In the genomic region with DNA sequence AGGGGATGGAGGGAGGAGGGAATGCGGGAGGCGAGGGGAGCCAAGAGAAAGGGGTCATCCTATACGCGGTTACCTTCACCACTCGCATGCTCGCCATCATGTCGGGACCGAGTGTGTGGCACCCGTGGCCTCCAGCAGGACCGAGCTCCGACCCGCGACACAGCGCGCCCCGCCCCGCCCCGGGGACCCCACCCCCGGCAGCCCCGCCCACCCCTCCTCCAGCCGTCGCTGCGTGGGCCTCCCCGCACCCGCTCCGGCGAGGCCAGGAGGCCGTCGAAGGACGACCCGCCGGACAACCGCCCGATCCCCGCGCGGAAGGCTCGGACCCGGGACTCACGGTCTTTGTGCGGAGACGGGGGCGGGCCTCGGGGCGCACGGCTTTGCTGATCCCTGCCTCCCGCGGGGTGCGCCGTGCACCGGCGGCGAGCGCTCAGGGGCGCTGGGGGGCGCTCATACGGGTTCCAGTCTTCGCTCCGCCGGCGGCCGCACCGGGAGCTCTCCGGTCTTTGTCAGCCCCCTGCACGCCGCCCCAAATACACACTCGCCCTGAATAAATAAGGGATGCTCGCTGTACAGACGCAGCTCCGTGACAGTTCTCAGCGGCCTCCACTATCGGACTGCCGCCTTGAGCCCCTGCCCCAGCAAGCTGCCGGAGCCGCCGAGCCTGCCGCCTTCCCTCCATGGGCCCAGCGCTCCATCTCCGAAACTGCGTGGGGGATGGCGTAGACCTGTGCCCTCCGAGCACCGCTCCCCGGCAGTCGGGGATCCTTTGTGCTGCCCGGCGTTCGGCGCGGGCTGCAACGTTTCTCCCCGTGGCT, we compare ENCODE assay signal across 8 cellular contexts. TPM values are rescaled to one million over a fixed set of nuclear protein-coding genes. Genes with fewer than 3 reads are reported as not detected.
DNase-seq lines count a peak whose midpoint lies in the region; ATAC-seq and TF ChIP-seq lines count a peak whose summit lies in the region.

A gene (minus strand): TSS at position 161 of the 818 bp plus-strand sequence. CDS start 61 bp downstream, at position 100.

- ATAC-seq in GM19468 (IDR thresholded peaks at IDR 0.05; ENCODE audit: extremely low read depth, unreplicated experiment) = peak; percentile 59
- ATAC-seq in Right ventricle myocardium superior (ENCODE audit: poor library complexity) = peak; percentile 87

- peaks cover 50% of the 10 kb centered on the region for H3K4me1 Mint-ChIP-seq in activated naive CD8-positive, alpha-beta T cell (ENCODE audit: low read depth)

- no peak for TF ChIP-seq POLR2A in transverse colon (IDR thresholded peaks at IDR 0.05)

- no peak; the same call in 1 of the 2 replicates for TF ChIP-seq CTCF in SK-N-SH (IDR thresholded peaks at IDR 0.05)
- no peak for TF ChIP-seq CTCF in parathyroid adenoma (IDR thresholded peaks at IDR 0.05)
- no peak for TF ChIP-seq CTCF in transverse colon (IDR thresholded peaks at IDR 0.05)

- CTCF ChIA-PET in SK-N-SH (lab: Yijun Ruan, JAX) = interaction anchor here (0.5 to 9.3 kb wide), 57 partner anchors 9 to 937 kb away, joined by 3 to 326 read pairs (median 6); a partner anchor contains a TSS

- H3F3A ChIP-seq in SK-N-SH (replicated peaks; ENCODE audit: insufficient read depth) = no peaks in the 10 kb centered on the region

- H3K4me2 ChIP-seq in SK-N-SH = peak within 1 kb of the TSS; percentile 95
- H3K4me2 ChIP-seq in parathyroid adenoma (ENCODE audit: low read length) = peak within 1 kb of the TSS; percentile 69

- TF ChIP-seq EP300 in SK-N-SH (IDR thresholded peaks at IDR 0.05; ENCODE audit: borderline replicate concordance in 1 of 2, low read depth in 1 of 2, low read length in 1 of 2) (no peak), transverse colon (IDR thresholded peaks at IDR 0.05; ENCODE audit: low read depth) (no peak)

- peak; percentile 47 for DNase-seq in DMS153 (lab: John Stamatoyannopoulos, UW)
- peak; percentile 3 for DNase-seq in HS-5 (ENCODE audit: low read depth)
- peak; percentile 91 for DNase-seq in SK-N-SH
- DNase-seq in Right ventricle myocardium superior = peak; percentile 91
- DNase-seq in transverse colon = peak; percentile 87

- 2% methylated on average over 9 of the region's 92 CpGs for WGBS in SK-N-SH (ENCODE audit: low lambda C conversion rate)
- 0% methylated on average over 36 of the region's 92 CpGs; no CpG with 5 or more reads in 1 of the 2 donors for WGBS in transverse colon (ENCODE audit: low coverage in 1 of 2), 2 donors

- H3K4me1 ChIP-seq in SK-N-SH (ENCODE audit: control insufficient read depth in 1 of 2, insufficient read depth in 2 of 2, low read depth in 1 of 2, low read length in 1 of 2) (peaks cover 0 to 12% of the 10 kb centered on the region in 2 experiments; a peak in 1 of 4 replicates), parathyroid adenoma (no peaks in the 10 kb centered on the region), transverse colon (peaks cover 10 to 27% (median 16%) of the 10 kb centered on the region in 4 donors)

- H3K9me3 Mint-ChIP-seq in activated naive CD8-positive, alpha-beta T cell (ENCODE audit: low read depth) = no peaks in the 10 kb centered on the region

- intact Hi-C loops in Right ventricle myocardium superior (cut with DNase I) (loop anchor here (2.0 kb wide), 1 partner anchor 73 kb away; no protein-coding TSS in a partner anchor), transverse colon (cut with DNase I; ENCODE audit: low total_unique reads) (loop anchor here (1.0 kb wide), 1 partner anchor 74 kb away; no protein-coding TSS in a partner anchor)

- H2AFZ ChIP-seq in SK-N-SH (ENCODE audit: low read depth) = peak within 1 kb of the TSS; percentile 99
- H2AFZ ChIP-seq in parathyroid adenoma = peak within 1 kb of the TSS; percentile 85

- H3K36me3 ChIP-seq in SK-N-SH (replicated peaks in 1 of 2; ENCODE audit: control insufficient read depth in 1 of 2, insufficient read depth in 2 of 2, low read length in 1 of 2) (no peaks in the 10 kb centered on the region), parathyroid adenoma (ENCODE audit: control insufficient read depth, insufficient read depth, low read length) (no peaks in the 10 kb centered on the region), transverse colon (no peaks in the 10 kb centered on the region)

- H3K9me3 ChIP-seq in SK-N-SH (no peaks in the 10 kb centered on the region), parathyroid adenoma (ENCODE audit: control insufficient read depth, low read length) (no peaks in the 10 kb centered on the region), transverse colon (no peaks in the 10 kb centered on the region)

- H3K4me3 ChIP-seq in SK-N-SH (ENCODE audit: low read depth in 2 of 2, low read length in 1 of 2) (peak within 1 kb of the TSS; percentile 82 to 96), parathyroid adenoma (ENCODE audit: low read depth, low read length) (peak within 1 kb of the TSS; percentile 66), transverse colon (peak within 1 kb of the TSS; percentile 70 to 81 (median 76))

- in situ Hi-C loops in transverse colon (cut with MboI; ENCODE audit: low pct_ligation_motif_present in 1 of 4, low pct_unique_long_range_greater_than_20kb in 1 of 4, low sequenced_read_pairs in 3 of 4) = loop anchor here in 2 of 4 donors (10.0 to 25.0 kb wide), 2 partner anchors 77 to 245 kb away; a partner anchor contains a TSS

- peak within 1 kb of the TSS; percentile 98 for H3K4me3 Mint-ChIP-seq in activated naive CD8-positive, alpha-beta T cell

- peak within 1 kb of the TSS; percentile 58 to 83; a peak in 3 of 4 replicates for H3K27ac ChIP-seq in SK-N-SH (ENCODE audit: low read depth in 2 of 2, low read length in 1 of 2)
- H3K27ac ChIP-seq in parathyroid adenoma = peak within 1 kb of the TSS; percentile 64
- peak within 1 kb of the TSS; percentile 82 to 90 (median 88) for H3K27ac ChIP-seq in transverse colon

- H3K27ac Mint-ChIP-seq in activated naive CD8-positive, alpha-beta T cell = peak within 1 kb of the TSS; percentile 97

- TF ChIP-seq RAD21 in SK-N-SH (IDR thresholded peaks at IDR 0.05; ENCODE audit: low read length) = no peak

- H4K20me1 ChIP-seq in SK-N-SH (ENCODE audit: insufficient read depth) = no peaks in the 10 kb centered on the region

- POLR2A ChIA-PET in SK-N-SH (lab: Yijun Ruan, JAX) = interaction anchor here (0.6 to 2.8 kb wide), 7 partner anchors 30 to 976 kb away, joined by 3 to 24 read pairs (median 4); a partner anchor contains a TSS

- H3K36me3 Mint-ChIP-seq in activated naive CD8-positive, alpha-beta T cell = peaks cover 6% of the 10 kb centered on the region

- H3K27me3 ChIP-seq in SK-N-SH (ENCODE audit: insufficient read depth) (no peaks in the 10 kb centered on the region), parathyroid adenoma (ENCODE audit: control insufficient read depth, insufficient read depth, low read length) (no peaks in the 10 kb centered on the region), transverse colon (no peaks in the 10 kb centered on the region)

- no peaks in the 10 kb centered on the region for H3K27me3 Mint-ChIP-seq in activated naive CD8-positive, alpha-beta T cell

- H3K79me2 ChIP-seq in SK-N-SH (ENCODE audit: insufficient read depth) (no peaks in the 10 kb centered on the region; the same call in 1 of the 2 replicates), parathyroid adenoma (no peaks in the 10 kb centered on the region)

- peak within 1 kb of the TSS; percentile 79 for H3K9ac ChIP-seq in SK-N-SH
- peak within 1 kb of the TSS; percentile 19 for H3K9ac ChIP-seq in parathyroid adenoma

- no peaks in the 10 kb centered on the region for H3K9me2 ChIP-seq in SK-N-SH

TF ChIP-seq in SK-N-SH, 30 proteins besides CTCF, POLR2A, EP300 and RAD21 (continues in another document):
- TF ChIP-seq, protein P1, sequence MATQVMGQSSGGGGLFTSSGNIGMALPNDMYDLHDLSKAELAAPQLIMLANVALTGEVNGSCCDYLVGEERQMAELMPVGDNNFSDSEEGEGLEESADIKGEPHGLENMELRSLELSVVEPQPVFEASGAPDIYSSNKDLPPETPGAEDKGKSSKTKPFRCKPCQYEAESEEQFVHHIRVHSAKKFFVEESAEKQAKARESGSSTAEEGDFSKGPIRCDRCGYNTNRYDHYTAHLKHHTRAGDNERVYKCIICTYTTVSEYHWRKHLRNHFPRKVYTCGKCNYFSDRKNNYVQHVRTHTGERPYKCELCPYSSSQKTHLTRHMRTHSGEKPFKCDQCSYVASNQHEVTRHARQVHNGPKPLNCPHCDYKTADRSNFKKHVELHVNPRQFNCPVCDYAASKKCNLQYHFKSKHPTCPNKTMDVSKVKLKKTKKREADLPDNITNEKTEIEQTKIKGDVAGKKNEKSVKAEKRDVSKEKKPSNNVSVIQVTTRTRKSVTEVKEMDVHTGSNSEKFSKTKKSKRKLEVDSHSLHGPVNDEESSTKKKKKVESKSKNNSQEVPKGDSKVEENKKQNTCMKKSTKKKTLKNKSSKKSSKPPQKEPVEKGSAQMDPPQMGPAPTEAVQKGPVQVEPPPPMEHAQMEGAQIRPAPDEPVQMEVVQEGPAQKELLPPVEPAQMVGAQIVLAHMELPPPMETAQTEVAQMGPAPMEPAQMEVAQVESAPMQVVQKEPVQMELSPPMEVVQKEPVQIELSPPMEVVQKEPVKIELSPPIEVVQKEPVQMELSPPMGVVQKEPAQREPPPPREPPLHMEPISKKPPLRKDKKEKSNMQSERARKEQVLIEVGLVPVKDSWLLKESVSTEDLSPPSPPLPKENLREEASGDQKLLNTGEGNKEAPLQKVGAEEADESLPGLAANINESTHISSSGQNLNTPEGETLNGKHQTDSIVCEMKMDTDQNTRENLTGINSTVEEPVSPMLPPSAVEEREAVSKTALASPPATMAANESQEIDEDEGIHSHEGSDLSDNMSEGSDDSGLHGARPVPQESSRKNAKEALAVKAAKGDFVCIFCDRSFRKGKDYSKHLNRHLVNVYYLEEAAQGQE (IDR thresholded peaks at IDR 0.05; ENCODE audit: low read depth, low read length) = no peak
- TF ChIP-seq, protein P2, sequence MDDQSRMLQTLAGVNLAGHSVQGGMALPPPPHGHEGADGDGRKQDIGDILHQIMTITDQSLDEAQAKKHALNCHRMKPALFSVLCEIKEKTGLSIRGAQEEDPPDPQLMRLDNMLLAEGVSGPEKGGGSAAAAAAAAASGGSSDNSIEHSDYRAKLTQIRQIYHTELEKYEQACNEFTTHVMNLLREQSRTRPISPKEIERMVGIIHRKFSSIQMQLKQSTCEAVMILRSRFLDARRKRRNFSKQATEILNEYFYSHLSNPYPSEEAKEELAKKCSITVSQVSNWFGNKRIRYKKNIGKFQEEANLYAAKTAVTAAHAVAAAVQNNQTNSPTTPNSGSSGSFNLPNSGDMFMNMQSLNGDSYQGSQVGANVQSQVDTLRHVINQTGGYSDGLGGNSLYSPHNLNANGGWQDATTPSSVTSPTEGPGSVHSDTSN (IDR thresholded peaks at IDR 0.05) = no peak
- peak; percentile 73; the same call in 1 of the 2 replicates for TF ChIP-seq SIN3A (IDR thresholded peaks at IDR 0.05; ENCODE audit: borderline replicate concordance, low read depth, low read length)
- no peak for TF ChIP-seq GABPA (IDR thresholded peaks at IDR 0.05; ENCODE audit: low read depth)

RNA-seq across cellular contexts. Expression of the gene that starts here (rescaled TPM):
- polyA plus RNA-seq in SK-N-SH (2012; rRNA removed) = 65.9 and 77.0 TPM in 2 replicates
- polyA plus RNA-seq in SK-N-SH (2012; cell fraction: cytosol; rRNA removed) = 57.4 and 64.3 TPM in 2 replicates
- polyA plus RNA-seq in SK-N-SH (2012; cell fraction: nucleus; rRNA removed) = 31.1 and 39.3 TPM in 2 replicates
- total RNA-seq in Right ventricle myocardium superior (15.1 TPM), transverse colon (10 to 100 TPM; 15.3 to 24.3 (median 20.6) TPM)

Comparison
In these comparisons a context has a peak if more than half of its experiments do, and no peak if none do; other contexts are left out.
1. Peak in every context shown above with its lines: DNase-seq, ATAC-seq, H3K4me3 ChIP-seq and H3K27ac ChIP-seq.
2. DNase-seq: peak in every context shown above with its lines; median percentile 91 in SK-N-SH; 91 in Right ventricle myocardium superior; 87 in transverse colon; 47 in DMS153; 3 in HS-5.